Comparison of ENCODE assay signal across 14 cellular contexts in genomic region chr16:85498607-85499006, GRCh38.
DNase-seq lines count a peak whose midpoint lies in the region; ATAC-seq, FAIRE-seq and TF ChIP-seq lines count a peak whose summit lies in the region.
"Had no signal": no experiment of that assay in that cellular context is flagged by ENCODE, and none has a peak within 500 bp of the region (broad histone marks: within the 10 kb centered on the region; RNA-seq: fewer than 3 reads in every experiment).

No MANE protein-coding gene starts in this region.

- H3K4me3 ChIP-seq in mesenchymal stem cell (ENCODE audit: insufficient read depth in 1 of 2, low read depth in 1 of 2, low read length in 2 of 2) = no peak overlapping the region
- H3K4me3 ChIP-seq: SK-N-MC, smooth muscle cell had no signal

- no peaks in the 10 kb centered on the region for H3K9me3 ChIP-seq in mesenchymal stem cell (ENCODE audit: control insufficient read depth, low read length)

- DNase-seq in GM12891 (ENCODE audit: insufficient read length, low spot score) (peak; percentile 53), NCI-H774 (lab: John Stamatoyannopoulos, UW) (peak; percentile 21), mesenchymal stem cell (no peak), mesenteric fat pad (ENCODE audit: low spot score) (no peak), NCI-H524 treated with DMSO at 0.1 percent for 48 hours (lab: John Stamatoyannopoulos, UW) (no peak), NCI-H2081 treated with DMSO at 0.1 percent for 48 hours (lab: John Stamatoyannopoulos, UW) (no peak)
- DNase-seq: activated CD4-positive, alpha-beta T cell treated with anti-CD3 and anti-CD28 coated beads for 4 hours; activated gamma-delta T cell treated with Interleukin-2 at 50 U/mL for 16 hours; naive thymus-derived CD8-positive, alpha-beta T cell; NCI-H446 had no signal

- TF ChIP-seq POLR2A in GM12891 (IDR thresholded peaks at IDR 0.05; ENCODE audit: low read depth, low read length) = no peak

- H3K9ac ChIP-seq in mesenchymal stem cell (ENCODE audit: low read length) = no peak overlapping the region

- no peaks in the 10 kb centered on the region for H3K27me3 ChIP-seq in mesenchymal stem cell (ENCODE audit: control insufficient read depth in 1 of 2, insufficient read depth in 1 of 2, low read length in 2 of 2)

- H2AK5ac ChIP-seq in mesenchymal stem cell (ENCODE audit: low read length, severe bottlenecking) = no peak overlapping the region

- no peak overlapping the region for H4K8ac ChIP-seq in mesenchymal stem cell (ENCODE audit: low read length)

- peak overlapping the region; percentile 66 for H4K91ac ChIP-seq in mesenchymal stem cell (ENCODE audit: low read length)

- H3K79me1 ChIP-seq in mesenchymal stem cell (replicated peaks; ENCODE audit: low read length, poor library complexity, severe bottlenecking) = peaks cover 10% of the 10 kb centered on the region

- H2BK15ac ChIP-seq in mesenchymal stem cell (ENCODE audit: low read depth, poor library complexity, severe bottlenecking) = no peak overlapping the region

- 89% methylated on average over 8 of the region's 8 CpGs for WGBS in mesenchymal stem cell

- H2AFZ ChIP-seq in mesenchymal stem cell (ENCODE audit: low read depth, low read length) = no peak overlapping the region

- no peak overlapping the region for H2BK120ac ChIP-seq in mesenchymal stem cell (ENCODE audit: low read depth, low read length)

- H3K27ac ChIP-seq in mesenchymal stem cell (ENCODE audit: low read length, poor library complexity, severe bottlenecking) = no peak overlapping the region
- H3K27ac ChIP-seq: SK-N-MC had no signal

- H3K4me1 ChIP-seq in mesenchymal stem cell (ENCODE audit: control insufficient read depth, insufficient read depth, low read depth, low read length) = peaks cover 6% of the 10 kb centered on the region

- H3K14ac ChIP-seq in mesenchymal stem cell (ENCODE audit: low read length in 2 of 2) = no peak overlapping the region

- H3K4me2 ChIP-seq in mesenchymal stem cell (ENCODE audit: low read length, poor library complexity, severe bottlenecking) = no peak overlapping the region
- H3K4me2 ChIP-seq: smooth muscle cell had no signal

- H3K4ac ChIP-seq in mesenchymal stem cell (ENCODE audit: low read depth in 1 of 2, low read length in 2 of 2) = no peak overlapping the region

- H3K18ac ChIP-seq in mesenchymal stem cell (ENCODE audit: low read depth in 1 of 2, low read length in 2 of 2) = no peak overlapping the region

- H3K36me3 ChIP-seq in mesenchymal stem cell (ENCODE audit: control insufficient read depth in 1 of 2, insufficient read depth in 2 of 2, low read depth in 1 of 2, low read length in 2 of 2) = peaks cover 0 to 12% of the 10 kb centered on the region in 2 experiments

- no peak overlapping the region for H2BK12ac ChIP-seq in mesenchymal stem cell (ENCODE audit: low read length in 2 of 2)

- no peak overlapping the region for H2BK5ac ChIP-seq in mesenchymal stem cell (ENCODE audit: low read depth, low read length, poor library complexity, severe bottlenecking)

- FAIRE-seq in GM12891 (lab: Jason Lieb, UNC) = no peak

- no peak overlapping the region for H3K23ac ChIP-seq in mesenchymal stem cell (ENCODE audit: low read length in 2 of 2)

- ATAC-seq in GM21825 (IDR thresholded peaks at IDR 0.05; ENCODE audit: unreplicated experiment) (peak; percentile 61), GM19023 (IDR thresholded peaks at IDR 0.05; ENCODE audit: unreplicated experiment) (no peak)

TF ChIP-seq in GM12891, 5 proteins besides CTCF, POLR2A, EP300 and RAD21:
- TF ChIP-seq POLR2AphosphoS5 (IDR thresholded peaks at IDR 0.05; ENCODE audit: low read depth, low read length) = no peak
- no peak for TF ChIP-seq PAX5 (IDR thresholded peaks at IDR 0.05; ENCODE audit: insufficient read depth, low read length, severe bottlenecking)
- no peak for TF ChIP-seq POU2F2 (IDR thresholded peaks at IDR 0.05; ENCODE audit: low read depth, low read length)
- no peak for TF ChIP-seq SPI1 (IDR thresholded peaks at IDR 0.05; ENCODE audit: low read depth, low read length)
- TF ChIP-seq TAF1 (IDR thresholded peaks at IDR 0.05; ENCODE audit: low read depth, low read length) = no peak

Comparison
In these comparisons a context has a peak if more than half of its experiments do, and no peak if none do; other contexts are left out.
1. DNase-seq: peak in GM12891 (single experiment) and NCI-H774 (single experiment); none in mesenchymal stem cell (single experiment), mesenteric fat pad (single experiment), NCI-H524 treated with DMSO at 0.1 percent for 48 hours (single experiment) and NCI-H2081 treated with DMSO at 0.1 percent for 48 hours (single experiment).